ENCODE assay signal across 8 cellular contexts in the genomic region with DNA sequence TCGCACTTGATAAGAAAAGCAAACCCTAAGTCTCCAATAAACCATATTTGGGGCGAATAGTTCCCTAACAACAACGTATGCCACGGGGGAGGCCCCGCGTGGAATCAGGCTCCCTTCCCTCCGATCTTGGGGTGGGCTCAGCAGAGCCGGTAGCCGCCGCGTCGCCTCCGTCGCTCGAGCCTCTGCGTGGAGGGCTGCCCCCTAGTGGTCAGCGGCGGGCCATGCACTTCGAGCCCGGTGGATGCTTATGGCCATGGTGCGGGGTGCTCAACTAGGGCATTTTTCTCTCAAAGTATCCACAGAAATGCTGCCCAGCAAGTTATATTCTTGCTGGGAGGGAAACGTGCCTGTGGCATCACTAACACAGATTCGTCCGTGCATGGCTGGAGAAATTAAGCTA.
DNase-seq lines count a peak whose midpoint lies in the region; ATAC-seq, FAIRE-seq and TF ChIP-seq lines count a peak whose summit lies in the region.
"Not testable (repeated sequence)": the region's sequence is repeated elsewhere in the genome, so short reads cannot be mapped to it uniquely, and the experiment has no call there.

No MANE protein-coding gene starts in this region.

- TF ChIP-seq EP300 in H1 (IDR thresholded peaks at IDR 0.05; ENCODE audit: borderline replicate concordance in 1 of 2, low read depth in 2 of 2, low read length in 2 of 2): not testable (repeated sequence)

- H3K36me3 ChIP-seq in BJ (ENCODE audit: control insufficient read depth, insufficient read depth, low read length); PC-3 (ENCODE audit: low read depth, low read length); H1 (ENCODE audit: control insufficient read depth in 2 of 4, insufficient read depth in 4 of 4, low read length in 3 of 4): not testable (repeated sequence)

- H3K4me1 ChIP-seq in PC-3 (ENCODE audit: insufficient read depth, low read length); H1 (replicated peaks in 1 of 4; ENCODE audit: control insufficient read depth in 3 of 4, insufficient read depth in 4 of 4, low read length in 3 of 4): not testable (repeated sequence)

- H2BK12ac ChIP-seq in H1 (ENCODE audit: low read depth, low read length): not testable (repeated sequence)

- H3K56ac ChIP-seq in H1 (replicated peaks; ENCODE audit: insufficient read length, low read depth, low read length): not testable (repeated sequence)

- H3K14ac ChIP-seq in H1 (ENCODE audit: insufficient read length): not testable (repeated sequence)

- peak overlapping the region; percentile 22; the same call in 1 of the 2 replicates for H3K4me3 ChIP-seq in BJ (ENCODE audit: low read depth, low read length)
- 0 out of 2 replicates have a peak overlapping the region, but pooled peaks have one; percentile 40 for H3K4me3 ChIP-seq in PC-3 (ENCODE audit: low read length)
- 0 out of 8 replicates have a peak overlapping the region, but pooled peaks of 1 of the 4 experiments have one; percentile 39 for H3K4me3 ChIP-seq in H1 (ENCODE audit: extremely low read depth in 1 of 4, insufficient read depth in 2 of 4, low read depth in 3 of 4, low read length in 4 of 4)

- H3K9me2 ChIP-seq in PC-3 (replicated peaks; ENCODE audit: low read length): not testable (repeated sequence)

- H2BK5ac ChIP-seq in H1 (ENCODE audit: low read depth, low read length): not testable (repeated sequence)

- not testable (repeated sequence) for DNase-seq in BJ (ENCODE audit: low read depth); PC-3
- peak; percentile 99 for DNase-seq in activated T-cell treated with anti-CD3 and anti-CD28 coated beads, Interleukin-2, amount 50 U/mL, for 1 hour
- DNase-seq in H1 (ENCODE audit: low read depth in 1 of 2, low spot score in 2 of 2) (peak in 1 of 2 experiments; percentile 100), naive B cell (peak; percentile 84)
- peak; percentile 90 for DNase-seq in stimulated activated CD8-positive, alpha-beta memory T cell treated with anti-CD3 and anti-CD28 coated beads, Interleukin-12 subunit alpha, Interleukin-12 subunit beta, amount 100 ng/mL, for 1 hour (ENCODE audit: low read depth)

- not testable (repeated sequence) for H2AK5ac ChIP-seq in H1 (ENCODE audit: low read depth, low read length)

- not testable (repeated sequence) for H4K91ac ChIP-seq in H1 (replicated peaks; ENCODE audit: insufficient read length, low read length)

- H3K27me3 ChIP-seq in BJ (ENCODE audit: control insufficient read depth, insufficient read depth, low read length); PC-3 (ENCODE audit: low read length); H1 (replicated peaks in 1 of 4; ENCODE audit: control insufficient read depth in 3 of 4, extremely low read depth in 1 of 4, insufficient read depth in 3 of 4, low read length in 3 of 4): not testable (repeated sequence)

- CTCF ChIA-PET in BJ (lab: Yijun Ruan, JAX); PC-3 (lab: Charles Lee); H1 (lab: Charles Lee; ENCODE audit: partially characterized antibody): not testable (repeated sequence)

- H3K4me3 Mint-ChIP-seq in naive B cell: peak overlapping the region in 4 of 8 donors; percentile 25 to 47 (median 40)

- H4K5ac ChIP-seq in H1 (ENCODE audit: insufficient read length, low read depth, low read length): not testable (repeated sequence)

- not testable (repeated sequence) for H2BK120ac ChIP-seq in H1 (replicated peaks; ENCODE audit: low read depth, low read length)

- not testable (repeated sequence) for H3K18ac ChIP-seq in H1 (ENCODE audit: extremely low read depth, low read length)

- peak; percentile 40 for TF ChIP-seq CTCF in BJ (IDR thresholded peaks at IDR 0.05; ENCODE audit: insufficient read depth, low read depth, low read length)
- 0 out of 2 replicates have a peak, but pooled peaks have one; percentile 14 for TF ChIP-seq CTCF in PC-3 (conservative IDR thresholded peaks at IDR 0.05; ENCODE audit: low read depth, low read length)
- peak in 2 of 3 experiments; percentile 14 to 42; a peak in 2 of 4 replicates for TF ChIP-seq CTCF in H1 (IDR thresholded peaks at IDR 0.05; ENCODE audit: control extremely low read depth in 1 of 3, insufficient read depth in 1 of 3, low read depth in 1 of 3, low read length in 3 of 3)

- not testable (repeated sequence) for H3F3A ChIP-seq in PC-3 (ENCODE audit: low read length, unreplicated experiment)

- H3K27ac Mint-ChIP-seq in naive B cell: not testable (repeated sequence)

- not testable (repeated sequence) for H3K4me2 ChIP-seq in PC-3 (ENCODE audit: low read length)
- peak overlapping the region in 1 of 2 experiments; percentile 28; a peak in 1 of 4 replicates for H3K4me2 ChIP-seq in H1 (ENCODE audit: insufficient read depth in 1 of 2, low read depth in 2 of 2, low read length in 2 of 2)

- not testable (repeated sequence) for H3K23ac ChIP-seq in H1 (ENCODE audit: insufficient read length)

- H3K4me1 Mint-ChIP-seq in naive B cell: not testable (repeated sequence)

- not testable (repeated sequence) for H3K23me2 ChIP-seq in H1 (ENCODE audit: low read depth, low read length)

- not testable (repeated sequence) for H4K20me1 ChIP-seq in PC-3 (ENCODE audit: low read length); H1 (replicated peaks in 1 of 2; ENCODE audit: control insufficient read depth in 1 of 2, insufficient read depth in 2 of 2, low read length in 2 of 2)

- POLR2A ChIA-PET in BJ (lab: Charles Lee); PC-3 (lab: Charles Lee; ENCODE audit: unreplicated experiment); H1 (lab: Charles Lee; ENCODE audit: partially characterized antibody): not testable (repeated sequence)

- H3K4ac ChIP-seq in H1 (replicated peaks; ENCODE audit: insufficient read length, low read depth, low read length): not testable (repeated sequence)

- H2BK20ac ChIP-seq in H1 (ENCODE audit: low read length): not testable (repeated sequence)

- H2AFZ ChIP-seq in PC-3 (ENCODE audit: low read length); H1 (ENCODE audit: low read length): not testable (repeated sequence)

- not testable (repeated sequence) for H3K9me3 ChIP-seq in PC-3 (ENCODE audit: low read length); H1 (ENCODE audit: insufficient read depth in 2 of 2, low read depth in 1 of 2, low read length in 1 of 2)

- H3K79me2 ChIP-seq in PC-3 (ENCODE audit: low read length); H1 (ENCODE audit: control insufficient read depth in 1 of 2, insufficient read depth in 2 of 2, low read length in 2 of 2): not testable (repeated sequence)

- WGBS in H1 (ENCODE audit: extremely low coverage in 1 of 2, insufficient coverage in 1 of 2, insufficient read length in 1 of 2, insufficient replicate concordance in 2 of 2, low coverage in 1 of 2, low lambda C conversion rate in 2 of 2, missing lambda C conversion rate in 1 of 2), 2 experiments: 1% methylated on average over 14 of the region's 24 CpGs; no CpG with 5 or more reads in 1 of the 2 experiments

- FAIRE-seq in H1 (lab: Jason Lieb, UNC): peak; percentile 68

- not testable (repeated sequence) for H3K9me3 Mint-ChIP-seq in naive B cell

- H3K27ac ChIP-seq in PC-3 (ENCODE audit: low read length); H1 (ENCODE audit: low read depth, low read length): not testable (repeated sequence)

- not testable (repeated sequence) for H4K8ac ChIP-seq in H1 (ENCODE audit: extremely low read depth, insufficient read depth, low read length)

- H2BK15ac ChIP-seq in H1 (ENCODE audit: low read length): not testable (repeated sequence)

- BruUV-seq in PC-3 (replicated peaks; lab: Mats Ljungman, UMichigan): TSS peak; percentile 65

- not testable (repeated sequence) for H3K9ac ChIP-seq in PC-3 (ENCODE audit: low read length); H1 (replicated peaks in 1 of 4; ENCODE audit: extremely low read depth in 1 of 4, low read depth in 3 of 4, low read length in 3 of 4)

- not testable (repeated sequence) for TF ChIP-seq POLR2A in H1 (IDR thresholded peaks at IDR 0.05; ENCODE audit: control extremely low read depth in 1 of 2, low read depth in 2 of 2, low read length in 2 of 2)

- intact Hi-C loops in PC-3 (cut with micrococcal nuclease): not testable (repeated sequence)

- H3K27me3 Mint-ChIP-seq in naive B cell: not testable (repeated sequence)

- not testable (repeated sequence) for H3K36me3 Mint-ChIP-seq in naive B cell

- H3K79me1 ChIP-seq in H1 (ENCODE audit: low read depth, low read length): not testable (repeated sequence)

- peak in 1 of 2 experiments; percentile 7; a peak in 1 of 4 replicates for TF ChIP-seq RAD21 in H1 (IDR thresholded peaks at IDR 0.05 in 1 of 2, conservative IDR thresholded peaks at IDR 0.05 in 1 of 2; ENCODE audit: low read depth in 2 of 2, low read length in 2 of 2)

- ATAC-seq in GM19351 (IDR thresholded peaks at IDR 0.05; ENCODE audit: unreplicated experiment): peak; percentile 57
- peak; percentile 63 for ATAC-seq in HG02973 (IDR thresholded peaks at IDR 0.05; ENCODE audit: unreplicated experiment)
- ATAC-seq in PC-3: peak; percentile 63
- peak; percentile 54 to 58 for ATAC-seq in naive B cell (ENCODE audit: low read depth in 2 of 2)
